In genomic region chr3:180684807-180685206, GRCh38 we compare ENCODE assay signal across 1 cellular context.
TF ChIP-seq lines count a peak whose summit lies in the region.

No MANE protein-coding gene starts in this region.

TF ChIP-seq in GM23338, 12 proteins besides CTCF, POLR2A, EP300 and RAD21:
- TF ChIP-seq REST (IDR thresholded peaks at IDR 0.05; ENCODE audit: unreplicated experiment) = no peak
- TF ChIP-seq POLR2AphosphoS5 (IDR thresholded peaks at IDR 0.05; ENCODE audit: low read depth) = no peak
- no peak for TF ChIP-seq EZH2phosphoT487 (IDR thresholded peaks at IDR 0.05; ENCODE audit: unreplicated experiment)
- TF ChIP-seq ZNF114 (CRISPR knock-in tag; IDR thresholded peaks at IDR 0.05) = no peak
- no peak for TF ChIP-seq NANOG (IDR thresholded peaks at IDR 0.05; ENCODE audit: borderline replicate concordance)
- TF ChIP-seq JUNB (IDR thresholded peaks at IDR 0.05; ENCODE audit: unreplicated experiment) = no peak
